Comparison of ENCODE assay signal across 18 cellular contexts in the genomic region with DNA sequence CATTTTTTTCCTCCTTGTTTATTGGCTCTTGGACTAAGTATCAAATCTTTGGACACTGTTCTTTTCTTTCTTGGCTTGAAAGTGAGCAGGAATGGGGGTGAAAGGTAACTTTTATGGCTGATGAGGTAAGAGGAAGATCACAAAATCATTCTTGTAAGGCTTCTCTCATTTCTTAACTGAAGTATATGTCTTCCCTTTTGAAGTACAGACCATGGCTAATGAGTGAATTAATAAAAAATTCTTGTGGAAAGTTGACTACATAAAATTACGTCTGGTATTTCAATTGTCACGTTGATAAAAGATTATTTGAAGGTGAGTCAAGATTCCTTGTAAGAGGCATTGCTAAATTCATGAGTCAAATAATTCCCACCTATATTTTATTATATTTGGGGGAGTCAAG. TPM values are rescaled to one million over a fixed set of nuclear protein-coding genes. Genes with fewer than 3 reads are reported as not detected.
DNase-seq lines count a peak whose midpoint lies in the region; ATAC-seq and TF ChIP-seq lines count a peak whose summit lies in the region.
"Had no signal": no experiment of that assay in that cellular context is flagged by ENCODE, and none has a peak within 500 bp of the region (broad histone marks: within the 10 kb centered on the region; RNA-seq: fewer than 3 reads in every experiment).

No MANE protein-coding gene starts in this region.

- TF ChIP-seq RAD21 in neural cell (conservative IDR thresholded peaks at IDR 0.05), result no peak

- peak overlapping the region; percentile 61 for H3K27ac ChIP-seq in cardiac muscle cell
- H3K27ac ChIP-seq in left ventricle myocardium inferior (replicated peaks), result no peak overlapping the region
- peak overlapping the region; percentile 41 for H3K27ac ChIP-seq in neural cell (ENCODE audit: low read length)
- H3K27ac ChIP-seq: 22Rv1, A549, C4-2B, HL-60 had no signal

- H4K20me1 ChIP-seq in neural cell (ENCODE audit: insufficient read depth), result peaks cover 99% of the 10 kb centered on the region

- no peak for DNase-seq in cardiac muscle cell (ENCODE audit: low read depth in 1 of 2, low spot score in 1 of 2)
- no peak for DNase-seq in left ventricle myocardium inferior
- no peak for DNase-seq in adipocyte (ENCODE audit: low read depth)
- no peak for DNase-seq in COLO668 (lab: John Stamatoyannopoulos, UW; ENCODE audit: unreplicated experiment)
- no peak for DNase-seq in H4 (ENCODE audit: low spot score)
- DNase-seq in KG1 (lab: John Stamatoyannopoulos, UW), result no peak
- DNase-seq: AML-193; CD4-positive, alpha-beta T cell; DMS79 treated with DMSO at 0.1 percent for 48 hours; GOT3; H9 had no signal

- H3K79me2 ChIP-seq in neural cell (replicated peaks; ENCODE audit: insufficient read depth, low read length), result peaks cover 100% of the 10 kb centered on the region

- no peaks in the 10 kb centered on the region for H3K9me3 ChIP-seq in cardiac muscle cell (ENCODE audit: low read depth)
- no peaks in the 10 kb centered on the region for H3K9me3 ChIP-seq in left ventricle myocardium inferior (replicated peaks)
- H3K9me3 ChIP-seq in adipocyte (ENCODE audit: control insufficient read depth, low read length), result no peaks in the 10 kb centered on the region
- H3K9me3 ChIP-seq in neural cell (ENCODE audit: low read length), result no peaks in the 10 kb centered on the region
- H3K9me3 ChIP-seq: A549 had no signal

- H3K4me3 ChIP-seq in cardiac muscle cell (no peak overlapping the region), left ventricle myocardium inferior (no peak overlapping the region), adipocyte (ENCODE audit: low read length) (peak overlapping the region; percentile 13), neural cell (ENCODE audit: low read length) (peak overlapping the region; percentile 84)
- H3K4me3 ChIP-seq: A549, GM12878 had no signal

- H3F3A ChIP-seq in neural cell (ENCODE audit: insufficient read depth, low read length, poor library complexity, severe bottlenecking), result peaks cover 3% of the 10 kb centered on the region

- no peak overlapping the region for H2AFZ ChIP-seq in neural cell (ENCODE audit: low read depth, low read length)

- ATAC-seq in GM19395 (IDR thresholded peaks at IDR 0.05; ENCODE audit: unreplicated experiment), result no peak
- ATAC-seq: A549, GM12878 had no signal

- H3K9me2 ChIP-seq in neural cell (ENCODE audit: insufficient read depth, low read length), result no peaks in the 10 kb centered on the region

- intact Hi-C loops in left ventricle myocardium inferior (cut with micrococcal nuclease), result no loop called here

- H3K36me3 ChIP-seq in cardiac muscle cell (peaks cover 86% of the 10 kb centered on the region), left ventricle myocardium inferior (no peaks in the 10 kb centered on the region), adipocyte (ENCODE audit: control insufficient read depth, insufficient read depth, low read length, severe bottlenecking) (peaks cover 76% of the 10 kb centered on the region), neural cell (ENCODE audit: insufficient read depth, low read length) (peaks cover 59% of the 10 kb centered on the region)

- TF ChIP-seq EP300 in neural cell (conservative IDR thresholded peaks at IDR 0.05; ENCODE audit: poor library complexity, severe bottlenecking), result no peak

- H3K9ac ChIP-seq in adipocyte (ENCODE audit: low read length) (no peak overlapping the region), neural cell (ENCODE audit: low read length) (no peak overlapping the region)

- H3K27me3 ChIP-seq in cardiac muscle cell, result no peaks in the 10 kb centered on the region
- H3K27me3 ChIP-seq in left ventricle myocardium inferior (ENCODE audit: low read depth), result no peaks in the 10 kb centered on the region
- H3K27me3 ChIP-seq in adipocyte (replicated peaks; ENCODE audit: control insufficient read depth, insufficient read depth, low read length), result no peaks in the 10 kb centered on the region
- no peaks in the 10 kb centered on the region for H3K27me3 ChIP-seq in neural cell (ENCODE audit: insufficient read depth, low read depth, low read length)

- H3K4me2 ChIP-seq in neural cell (ENCODE audit: low read length), result peak overlapping the region; percentile 3
- H3K4me2 ChIP-seq: A549 had no signal

- TF ChIP-seq CTCF in cardiac muscle cell (IDR thresholded peaks at IDR 0.05; ENCODE audit: low read depth, low read length), result no peak
- no peak for TF ChIP-seq CTCF in left ventricle myocardium inferior (IDR thresholded peaks at IDR 0.05; ENCODE audit: borderline replicate concordance)
- TF ChIP-seq CTCF in neural cell (IDR thresholded peaks at IDR 0.05; ENCODE audit: poor library complexity, severe bottlenecking), result no peak

- H3K4me1 ChIP-seq in cardiac muscle cell (ENCODE audit: low read depth) (peaks cover 14% of the 10 kb centered on the region), left ventricle myocardium inferior (no peaks in the 10 kb centered on the region), adipocyte (ENCODE audit: control insufficient read depth, insufficient read depth, low read length) (peaks cover 16% of the 10 kb centered on the region)

TF ChIP-seq in neural cell, 6 proteins besides CTCF, POLR2A, EP300 and RAD21:
- TF ChIP-seq, protein P1, sequence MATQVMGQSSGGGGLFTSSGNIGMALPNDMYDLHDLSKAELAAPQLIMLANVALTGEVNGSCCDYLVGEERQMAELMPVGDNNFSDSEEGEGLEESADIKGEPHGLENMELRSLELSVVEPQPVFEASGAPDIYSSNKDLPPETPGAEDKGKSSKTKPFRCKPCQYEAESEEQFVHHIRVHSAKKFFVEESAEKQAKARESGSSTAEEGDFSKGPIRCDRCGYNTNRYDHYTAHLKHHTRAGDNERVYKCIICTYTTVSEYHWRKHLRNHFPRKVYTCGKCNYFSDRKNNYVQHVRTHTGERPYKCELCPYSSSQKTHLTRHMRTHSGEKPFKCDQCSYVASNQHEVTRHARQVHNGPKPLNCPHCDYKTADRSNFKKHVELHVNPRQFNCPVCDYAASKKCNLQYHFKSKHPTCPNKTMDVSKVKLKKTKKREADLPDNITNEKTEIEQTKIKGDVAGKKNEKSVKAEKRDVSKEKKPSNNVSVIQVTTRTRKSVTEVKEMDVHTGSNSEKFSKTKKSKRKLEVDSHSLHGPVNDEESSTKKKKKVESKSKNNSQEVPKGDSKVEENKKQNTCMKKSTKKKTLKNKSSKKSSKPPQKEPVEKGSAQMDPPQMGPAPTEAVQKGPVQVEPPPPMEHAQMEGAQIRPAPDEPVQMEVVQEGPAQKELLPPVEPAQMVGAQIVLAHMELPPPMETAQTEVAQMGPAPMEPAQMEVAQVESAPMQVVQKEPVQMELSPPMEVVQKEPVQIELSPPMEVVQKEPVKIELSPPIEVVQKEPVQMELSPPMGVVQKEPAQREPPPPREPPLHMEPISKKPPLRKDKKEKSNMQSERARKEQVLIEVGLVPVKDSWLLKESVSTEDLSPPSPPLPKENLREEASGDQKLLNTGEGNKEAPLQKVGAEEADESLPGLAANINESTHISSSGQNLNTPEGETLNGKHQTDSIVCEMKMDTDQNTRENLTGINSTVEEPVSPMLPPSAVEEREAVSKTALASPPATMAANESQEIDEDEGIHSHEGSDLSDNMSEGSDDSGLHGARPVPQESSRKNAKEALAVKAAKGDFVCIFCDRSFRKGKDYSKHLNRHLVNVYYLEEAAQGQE (IDR thresholded peaks at IDR 0.05; ENCODE audit: borderline replicate concordance), result peak; percentile 17
- no peak for TF ChIP-seq MXI1 (conservative IDR thresholded peaks at IDR 0.05; ENCODE audit: poor library complexity, severe bottlenecking)

RNA-seq across cellular contexts. Expression of a gene that starts 25.1 kb away (rescaled TPM):
- 414 and 618 TPM in 2 replicates for total RNA-seq in cardiac muscle cell
- polyA plus RNA-seq in cardiac muscle cell, result 184 and 273 TPM in 2 replicates
- 25.2 TPM for total RNA-seq in left ventricle myocardium inferior
- 1,185 and 1,274 TPM in 2 replicates for polyA plus RNA-seq in neural cell
- 3,969 and 5,103 TPM in 2 replicates for polyA minus RNA-seq in neural cell
- 13.0 and 14.4 TPM in 2 replicates for total RNA-seq in H4 (2014; rRNA removed; shearing (Covaris generic))

Comparison
In these comparisons a context has a peak if more than half of its experiments do, and no peak if none do; other contexts are left out.
1. RNA of a gene that starts 25.1 kb away (total RNA-seq): 414 to 618 TPM in cardiac muscle cell; 25.2 TPM in left ventricle myocardium inferior (single experiment) and 13.0 to 14.4 TPM in H4; every median in the first group is over 10 times any median in the second.
2. H3K4me3 ChIP-seq: peak in adipocyte (single experiment) and neural cell (single experiment); none in cardiac muscle cell (single experiment) and left ventricle myocardium inferior (single experiment).